ENCODE assay signal across 28 cellular contexts in the genomic region with DNA sequence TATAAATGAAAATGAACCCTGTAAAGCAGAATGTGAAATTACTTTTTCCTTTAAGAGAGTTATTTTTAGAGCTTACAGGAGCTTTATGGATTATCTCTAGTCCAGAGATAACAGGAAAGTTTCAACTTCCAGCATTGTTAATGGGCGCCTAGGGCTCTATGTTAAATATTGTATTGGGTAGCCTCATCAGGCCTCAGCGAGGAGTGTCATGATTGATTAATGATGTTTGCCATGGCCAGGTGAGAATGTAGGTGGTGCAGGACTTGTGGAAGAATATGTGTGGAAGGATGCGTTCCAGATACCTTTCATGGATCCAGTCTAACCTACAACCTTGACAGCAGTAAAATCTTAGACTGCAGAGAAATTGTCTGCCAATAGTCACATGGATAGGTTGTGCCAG. TPM values are rescaled to one million over a fixed set of nuclear protein-coding genes. Genes with fewer than 3 reads are reported as not detected.
DNase-seq lines count a peak whose midpoint lies in the region; ATAC-seq, FAIRE-seq and TF ChIP-seq lines count a peak whose summit lies in the region.
"Had no signal": no experiment of that assay in that cellular context is flagged by ENCODE, and none has a peak within 500 bp of the region (broad histone marks: within the 10 kb centered on the region; RNA-seq: fewer than 3 reads in every experiment).

No MANE protein-coding gene starts in this region.

- in situ Hi-C loops in Panc1 (cut with HindIII; ENCODE audit: low pct_unique_long_range_greater_than_20kb, low sequenced_read_pairs) = no loop called here

- DNase-seq in NCI-H510A treated with DMSO at 0.1 percent for 48 hours (lab: John Stamatoyannopoulos, UW) = peak; percentile 72
- DNase-seq in NCI-H510A (lab: John Stamatoyannopoulos, UW) = no peak
- no peak for DNase-seq in Panc1 (ENCODE audit: low read depth, low spot score)
- no peak for DNase-seq in thoracic aorta (ENCODE audit: low spot score)
- no peak for DNase-seq in GM19239 (ENCODE audit: insufficient read length, low spot score)
- DNase-seq in effector CD4-positive, alpha-beta T cell = no peak
- DNase-seq: 8988T; activated CD4-positive, alpha-beta T cell treated with anti-CD3 and anti-CD28 coated beads, Interleukin-2, amount 50 U/mL, for 1 hour; activated CD8-positive, alpha-beta memory T cell treated with anti-CD3 and anti-CD28 coated beads, Interleukin-2, amount 10 ng/mL, durations not matched to agents 7 days and 5 days; activated naive CD4-positive, alpha-beta T cell treated with Interleukin-2 at 50 U/mL for 16 hours; activated T-cell treated with anti-CD3 and anti-CD28 coated beads, Interleukin-2, amount 50 U/mL, for 72 hours; CD4-positive, alpha-beta memory T cell; cortex of kidney; DMS153; GOT3; kidney; lower lobe of right lung; MV-4-11; NCI-H187; NCI-H774; spleen; stimulated activated CD4-positive, alpha-beta T cell treated with anti-CD3 and anti-CD28 coated beads, Interleukin-4, amount 100 ng/mL, for 1 hour had no signal

- H3K27me3 ChIP-seq in Panc1 (ENCODE audit: control insufficient read depth, insufficient read depth, low read length) (no peaks in the 10 kb centered on the region), muscle layer of duodenum (ENCODE audit: low read depth, low read length) (no peaks in the 10 kb centered on the region), thoracic aorta (replicated peaks; ENCODE audit: insufficient read depth) (no peaks in the 10 kb centered on the region)
- H3K27me3 ChIP-seq: spleen, tibial nerve had no signal

- CTCF ChIA-PET in Panc1 (lab: Charles Lee) = no interaction called here

- POLR2A ChIA-PET in Panc1 (lab: Charles Lee) = no interaction called here

- intact Hi-C loops in Panc1 (cut with micrococcal nuclease; ENCODE audit: unreplicated experiment) = no loop called here

- no peak for FAIRE-seq in GM19239 (lab: Jason Lieb, UNC)
- FAIRE-seq: bronchial epithelial cell, kidney had no signal

- peak overlapping the region; percentile 10; the same call in 1 of the 2 replicates for H3K27ac ChIP-seq in Panc1 (ENCODE audit: low read length)
- peak overlapping the region; percentile 1 for H3K27ac ChIP-seq in muscle layer of duodenum (ENCODE audit: low read length)
- H3K27ac ChIP-seq in thoracic aorta = peak overlapping the region; percentile 22 to 67
- H3K27ac ChIP-seq: lower lobe of right lung, spleen had no signal

- H3K36me3 ChIP-seq in Panc1 (ENCODE audit: control insufficient read depth, insufficient read depth, low read length) (no peaks in the 10 kb centered on the region), muscle layer of duodenum (ENCODE audit: control insufficient read depth in 1 of 2, insufficient read depth in 2 of 2, low read length in 2 of 2) (no peaks in the 10 kb centered on the region), thoracic aorta (no peaks in the 10 kb centered on the region)
- H3K36me3 ChIP-seq: lower lobe of right lung, spleen, tibial nerve had no signal

- H3K4me3 ChIP-seq in Panc1 (ENCODE audit: low read depth in 2 of 2, low read length in 2 of 2) (no peak overlapping the region), muscle layer of duodenum (ENCODE audit: low read depth in 1 of 2, low read length in 2 of 2) (no peak overlapping the region), thoracic aorta (no peak overlapping the region)
- H3K4me3 ChIP-seq: lower lobe of right lung, spleen, tibial nerve had no signal

- BruUV-seq in Panc1 (replicated peaks; lab: Mats Ljungman, UMichigan) = no TSS peak

- H3K4me1 ChIP-seq in Panc1 (ENCODE audit: control insufficient read depth, insufficient read depth, low read length) (no peaks in the 10 kb centered on the region), muscle layer of duodenum (ENCODE audit: control insufficient read depth in 1 of 2, insufficient read depth in 2 of 2, low read length in 2 of 2) (peaks cover 0 to 13% of the 10 kb centered on the region in 2 donors), thoracic aorta (ENCODE audit: control insufficient read depth in 1 of 2, low read depth in 2 of 2) (peaks cover 22 to 67% of the 10 kb centered on the region in 2 donors)
- H3K4me1 ChIP-seq: lower lobe of right lung, spleen had no signal

- peaks cover 10% of the 10 kb centered on the region; the same call in 1 of the 2 replicates for H3K9me3 ChIP-seq in Panc1 (ENCODE audit: control insufficient read depth, insufficient read depth, low read depth, low read length)
- H3K9me3 ChIP-seq in muscle layer of duodenum (ENCODE audit: control insufficient read depth in 1 of 2, low read length in 2 of 2) = no peaks in the 10 kb centered on the region
- no peaks in the 10 kb centered on the region for H3K9me3 ChIP-seq in thoracic aorta
- H3K9me3 ChIP-seq: lower lobe of right lung, tibial nerve had no signal

- TF ChIP-seq CTCF in Panc1 (IDR thresholded peaks at IDR 0.05) (no peak), thoracic aorta (IDR thresholded peaks at IDR 0.05) (no peak)

- ATAC-seq in Panc1 (no peak), thoracic aorta (ENCODE audit: insufficient number of reproducible peaks, low FRiP score, low read depth) (no peak), HG03460 (IDR thresholded peaks at IDR 0.05; ENCODE audit: unreplicated experiment) (no peak)
- ATAC-seq: activated CD8-positive, alpha-beta memory T cell treated with anti-CD3 and anti-CD28 coated beads, Interleukin-2, amount 10 ng/mL, durations not matched to agents 7 days and 5 days; activated T-cell treated with anti-CD3 and anti-CD28 coated beads, Interleukin-2, amount 50 U/mL, for 72 hours; lower lobe of right lung; stimulated activated memory B cell treated with anti-CD40 and anti-IgM and Interleukin-4, amounts not matched to agents 10 μg/mL and 1 μg/mL and 100 μg/mL, for 72 hours had no signal

RNA-seq across cellular contexts. Expression of a gene that starts 50.6 kb away (rescaled TPM):
- total RNA-seq in Panc1 (2021; ENCODE audit: unreplicated experiment) = 35.3 TPM
- polyA plus RNA-seq in Panc1 (2012; ENCODE audit: insufficient read length) = 31.8 TPM
- 10 to 100 TPM; 62.4 to 62.5 TPM for total RNA-seq in thoracic aorta
- total RNA-seq: OCI-LY7 had no signal
